Comparison of ENCODE assay signal across 1 cellular context in the genomic region with DNA sequence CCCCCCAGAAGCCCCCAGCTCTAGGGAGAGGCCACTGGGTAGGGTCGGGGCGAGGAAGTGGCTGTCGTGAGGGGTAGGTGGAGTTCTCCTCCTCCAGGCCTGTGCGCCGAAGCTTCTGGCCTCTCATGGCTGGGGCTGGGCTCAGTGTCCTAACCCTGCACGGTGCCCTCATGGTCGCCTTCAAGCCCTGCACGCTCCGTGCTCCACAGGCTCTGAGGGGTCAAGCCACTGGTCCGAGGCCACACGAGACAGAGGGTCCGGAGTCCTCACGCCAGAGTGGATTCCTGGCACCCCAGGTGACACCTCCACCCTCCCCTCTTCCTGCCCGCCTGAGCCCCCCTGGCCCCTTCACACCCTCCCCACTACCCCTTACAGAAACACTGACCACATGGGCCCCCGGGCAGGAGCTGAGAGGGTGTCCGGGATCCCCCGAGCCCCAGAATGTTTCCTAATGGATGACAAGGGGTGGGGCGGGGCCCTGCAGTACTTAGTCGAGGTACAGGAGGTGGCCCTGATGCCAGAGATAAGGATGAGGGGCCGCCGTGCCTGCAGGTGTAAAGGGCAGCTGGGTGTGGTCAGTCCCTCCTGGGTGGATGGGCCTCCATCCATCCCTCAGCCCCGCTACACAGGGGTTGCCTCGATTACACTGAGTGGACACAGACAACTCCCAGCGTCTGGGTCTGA.
A peak's percentile ranks its signal among the peaks of the same experiment; 100 is the strongest.
TF ChIP-seq lines count a peak whose summit lies in the region.

No MANE protein-coding gene starts in this region.

TF ChIP-seq in HepG2, 621 proteins besides CTCF, POLR2A, EP300 and RAD21 (continued from another document):
- TF ChIP-seq, protein P1, sequence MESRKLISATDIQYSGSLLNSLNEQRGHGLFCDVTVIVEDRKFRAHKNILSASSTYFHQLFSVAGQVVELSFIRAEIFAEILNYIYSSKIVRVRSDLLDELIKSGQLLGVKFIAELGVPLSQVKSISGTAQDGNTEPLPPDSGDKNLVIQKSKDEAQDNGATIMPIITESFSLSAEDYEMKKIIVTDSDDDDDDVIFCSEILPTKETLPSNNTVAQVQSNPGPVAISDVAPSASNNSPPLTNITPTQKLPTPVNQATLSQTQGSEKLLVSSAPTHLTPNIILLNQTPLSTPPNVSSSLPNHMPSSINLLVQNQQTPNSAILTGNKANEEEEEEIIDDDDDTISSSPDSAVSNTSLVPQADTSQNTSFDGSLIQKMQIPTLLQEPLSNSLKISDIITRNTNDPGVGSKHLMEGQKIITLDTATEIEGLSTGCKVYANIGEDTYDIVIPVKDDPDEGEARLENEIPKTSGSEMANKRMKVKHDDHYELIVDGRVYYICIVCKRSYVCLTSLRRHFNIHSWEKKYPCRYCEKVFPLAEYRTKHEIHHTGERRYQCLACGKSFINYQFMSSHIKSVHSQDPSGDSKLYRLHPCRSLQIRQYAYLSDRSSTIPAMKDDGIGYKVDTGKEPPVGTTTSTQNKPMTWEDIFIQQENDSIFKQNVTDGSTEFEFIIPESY (CRISPR knock-in tag; IDR thresholded peaks at IDR 0.05): 0 out of 2 replicates have a peak, but pooled peaks have one; percentile 9
- TF ChIP-seq GPN1 (CRISPR knock-in tag; IDR thresholded peaks at IDR 0.05; ENCODE audit: borderline replicate concordance): no peak
- TF ChIP-seq MLLT10 (CRISPR knock-in tag; IDR thresholded peaks at IDR 0.05): no peak
- TF ChIP-seq ZNF260 (CRISPR knock-in tag; IDR thresholded peaks at IDR 0.05; ENCODE audit: borderline replicate concordance, low read depth): no peak
- TF ChIP-seq, protein P2, sequence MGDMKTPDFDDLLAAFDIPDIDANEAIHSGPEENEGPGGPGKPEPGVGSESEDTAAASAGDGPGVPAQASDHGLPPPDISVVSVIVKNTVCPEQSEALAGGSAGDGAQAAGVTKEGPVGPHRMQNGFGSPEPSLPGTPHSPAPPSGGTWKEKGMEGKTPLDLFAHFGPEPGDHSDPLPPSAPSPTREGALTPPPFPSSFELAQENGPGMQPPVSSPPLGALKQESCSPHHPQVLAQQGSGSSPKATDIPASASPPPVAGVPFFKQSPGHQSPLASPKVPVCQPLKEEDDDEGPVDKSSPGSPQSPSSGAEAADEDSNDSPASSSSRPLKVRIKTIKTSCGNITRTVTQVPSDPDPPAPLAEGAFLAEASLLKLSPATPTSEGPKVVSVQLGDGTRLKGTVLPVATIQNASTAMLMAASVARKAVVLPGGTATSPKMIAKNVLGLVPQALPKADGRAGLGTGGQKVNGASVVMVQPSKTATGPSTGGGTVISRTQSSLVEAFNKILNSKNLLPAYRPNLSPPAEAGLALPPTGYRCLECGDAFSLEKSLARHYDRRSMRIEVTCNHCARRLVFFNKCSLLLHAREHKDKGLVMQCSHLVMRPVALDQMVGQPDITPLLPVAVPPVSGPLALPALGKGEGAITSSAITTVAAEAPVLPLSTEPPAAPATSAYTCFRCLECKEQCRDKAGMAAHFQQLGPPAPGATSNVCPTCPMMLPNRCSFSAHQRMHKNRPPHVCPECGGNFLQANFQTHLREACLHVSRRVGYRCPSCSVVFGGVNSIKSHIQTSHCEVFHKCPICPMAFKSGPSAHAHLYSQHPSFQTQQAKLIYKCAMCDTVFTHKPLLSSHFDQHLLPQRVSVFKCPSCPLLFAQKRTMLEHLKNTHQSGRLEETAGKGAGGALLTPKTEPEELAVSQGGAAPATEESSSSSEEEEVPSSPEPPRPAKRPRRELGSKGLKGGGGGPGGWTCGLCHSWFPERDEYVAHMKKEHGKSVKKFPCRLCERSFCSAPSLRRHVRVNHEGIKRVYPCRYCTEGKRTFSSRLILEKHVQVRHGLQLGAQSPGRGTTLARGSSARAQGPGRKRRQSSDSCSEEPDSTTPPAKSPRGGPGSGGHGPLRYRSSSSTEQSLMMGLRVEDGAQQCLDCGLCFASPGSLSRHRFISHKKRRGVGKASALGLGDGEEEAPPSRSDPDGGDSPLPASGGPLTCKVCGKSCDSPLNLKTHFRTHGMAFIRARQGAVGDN (CRISPR knock-in tag; IDR thresholded peaks at IDR 0.05): 0 out of 2 replicates have a peak, but pooled peaks have one; percentile 12
- TF ChIP-seq, protein P3, sequence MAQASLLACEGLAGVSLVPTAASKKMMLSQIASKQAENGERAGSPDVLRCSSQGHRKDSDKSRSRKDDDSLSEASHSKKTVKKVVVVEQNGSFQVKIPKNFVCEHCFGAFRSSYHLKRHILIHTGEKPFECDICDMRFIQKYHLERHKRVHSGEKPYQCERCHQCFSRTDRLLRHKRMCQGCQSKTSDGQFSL (CRISPR knock-in tag; IDR thresholded peaks at IDR 0.05): no peak
- TF ChIP-seq, protein P4, sequence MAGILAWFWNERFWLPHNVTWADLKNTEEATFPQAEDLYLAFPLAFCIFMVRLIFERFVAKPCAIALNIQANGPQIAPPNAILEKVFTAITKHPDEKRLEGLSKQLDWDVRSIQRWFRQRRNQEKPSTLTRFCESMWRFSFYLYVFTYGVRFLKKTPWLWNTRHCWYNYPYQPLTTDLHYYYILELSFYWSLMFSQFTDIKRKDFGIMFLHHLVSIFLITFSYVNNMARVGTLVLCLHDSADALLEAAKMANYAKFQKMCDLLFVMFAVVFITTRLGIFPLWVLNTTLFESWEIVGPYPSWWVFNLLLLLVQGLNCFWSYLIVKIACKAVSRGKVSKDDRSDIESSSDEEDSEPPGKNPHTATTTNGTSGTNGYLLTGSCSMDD (CRISPR knock-in tag; IDR thresholded peaks at IDR 0.05): no peak
- TF ChIP-seq NFYB (CRISPR knock-in tag; IDR thresholded peaks at IDR 0.05): no peak
